8 cellular contexts compared by ENCODE assay signal in genomic region chr5:67015577-67016290, GRCh38.
A peak's percentile ranks its signal among the peaks of the same experiment; 100 is the strongest.
DNase-seq lines count a peak whose midpoint lies in the region; ATAC-seq, FAIRE-seq and TF ChIP-seq lines count a peak whose summit lies in the region.

No MANE protein-coding gene starts in this region.

- peak overlapping the region; percentile 0 to 56 (median 21) for H3K4me3 ChIP-seq in fibroblast of lung (replicated peaks in 1 of 4; ENCODE audit: control extremely low read depth in 1 of 4, insufficient read depth in 1 of 4, low read depth in 3 of 4, low read length in 4 of 4)

- H3K4me3 Mint-ChIP-seq in progenitor cell of endocrine pancreas (ENCODE audit: low read depth), result no peak overlapping the region

- FAIRE-seq in HTR-8/SVneo (lab: Jason Lieb, UNC), result no peak

- DNase-seq in GM03348 (ENCODE audit: low spot score) (peak; percentile 17), NOMO-1 treated with dmso at 0.1 percent for 144 hours (lab: John Stamatoyannopoulos, UW; ENCODE audit: unreplicated experiment) (peak; percentile 8), fibroblast of lung (ENCODE audit: low read depth in 2 of 2) (peak; percentile 71 to 91), progenitor cell of endocrine pancreas (ENCODE audit: low spot score, unreplicated experiment) (no peak), HTR-8/SVneo (ENCODE audit: insufficient read length, low spot score) (no peak)
- DNase-seq in activated T-cell treated with anti-CD3 and anti-CD28 coated beads, Interleukin-2, amount 50 U/mL, for 48 hours, result no peak

- H3K36me3 ChIP-seq in fibroblast of lung (ENCODE audit: control insufficient read depth, insufficient read depth, low read length), result no peaks in the 10 kb centered on the region

- no peak overlapping the region for H2AFZ ChIP-seq in fibroblast of lung (ENCODE audit: low read length)

- H3K9ac ChIP-seq in fibroblast of lung (ENCODE audit: insufficient read depth, low read length), result no peak overlapping the region

- no peaks in the 10 kb centered on the region for H4K20me1 ChIP-seq in fibroblast of lung (ENCODE audit: control insufficient read depth, extremely low read depth, insufficient read depth, low read length)

- peaks cover 38% of the 10 kb centered on the region for H3K4me1 Mint-ChIP-seq in progenitor cell of endocrine pancreas (ENCODE audit: low read depth)

- H3K4me1 ChIP-seq in fibroblast of lung (ENCODE audit: control insufficient read depth, extremely low read depth, insufficient read depth, low read length), result peaks cover 12% of the 10 kb centered on the region

- ATAC-seq in GM18519 (IDR thresholded peaks at IDR 0.05; ENCODE audit: low FRiP score, unreplicated experiment) (no peak), HG02610 (IDR thresholded peaks at IDR 0.05; ENCODE audit: unreplicated experiment) (no peak)

- peaks cover 15% of the 10 kb centered on the region for H3K79me2 ChIP-seq in fibroblast of lung (ENCODE audit: control insufficient read depth, insufficient read depth, low read length)

- peak overlapping the region; percentile 76 for H3K27ac Mint-ChIP-seq in progenitor cell of endocrine pancreas

- H3K27me3 Mint-ChIP-seq in progenitor cell of endocrine pancreas, result peaks cover 4% of the 10 kb centered on the region

- H3K27me3 ChIP-seq in fibroblast of lung (ENCODE audit: control insufficient read depth, insufficient read depth, low read length), result no peaks in the 10 kb centered on the region

- H3K9me3 Mint-ChIP-seq in progenitor cell of endocrine pancreas (ENCODE audit: low read depth), result no peaks in the 10 kb centered on the region

- no peaks in the 10 kb centered on the region for H3K36me3 Mint-ChIP-seq in progenitor cell of endocrine pancreas (ENCODE audit: insufficient read depth)

- TF ChIP-seq CTCF in fibroblast of lung (conservative IDR thresholded peaks at IDR 0.05 in 1 of 2, IDR thresholded peaks at IDR 0.05 in 1 of 2; ENCODE audit: low read depth in 1 of 2, low read length in 2 of 2) (no peak), progenitor cell of endocrine pancreas (IDR thresholded peaks at IDR 0.05; ENCODE audit: unreplicated experiment) (no peak)

- no peaks in the 10 kb centered on the region for H3K9me3 ChIP-seq in fibroblast of lung (ENCODE audit: control insufficient read depth, insufficient read depth, low read depth, low read length)

- no peak overlapping the region for H3K27ac ChIP-seq in fibroblast of lung (ENCODE audit: insufficient read depth, low read length)

- peak overlapping the region; percentile 95 for H3K4me2 ChIP-seq in fibroblast of lung (ENCODE audit: extremely low read depth, insufficient read depth, low read length)

Comparison
In these comparisons a context has a peak if more than half of its experiments do, and no peak if none do; other contexts are left out.
1. DNase-seq: peak in GM03348 (single experiment), NOMO-1 treated with dmso at 0.1 percent for 144 hours (single experiment) and fibroblast of lung (2 of 2); none in progenitor cell of endocrine pancreas (single experiment), activated T-cell treated with anti-CD3 and anti-CD28 coated beads, Interleukin-2, amount 50 U/mL, for 48 hours (0 of 2) and HTR-8/SVneo (single experiment).